Comparison of ENCODE assay signal across 9 cellular contexts in genomic region chr1:17588048-17588781, GRCh38. TPM values are rescaled to one million over a fixed set of nuclear protein-coding genes. Genes with fewer than 3 reads are reported as not detected.
A peak's percentile ranks its signal among the peaks of the same experiment; 100 is the strongest.
DNase-seq lines count a peak whose midpoint lies in the region; ATAC-seq and TF ChIP-seq lines count a peak whose summit lies in the region.
"Had no signal": no experiment of that assay in that cellular context is flagged by ENCODE, and none has a peak within 500 bp of the region (broad histone marks: within the 10 kb centered on the region; RNA-seq: fewer than 3 reads in every experiment).

No MANE protein-coding gene starts in this region.

- H3K36me3 Mint-ChIP-seq in MCF 10A (ENCODE audit: insufficient read depth, unreplicated experiment) (no peaks in the 10 kb centered on the region), type B pancreatic cell (peaks cover 8% of the 10 kb centered on the region)
- H3K36me3 Mint-ChIP-seq: naive B cell had no signal

- H3K79me2 ChIP-seq in Loucy (ENCODE audit: insufficient read depth, low read length) = no peaks in the 10 kb centered on the region

- BruUV-seq in MCF 10A (replicated peaks; lab: Mats Ljungman, UMichigan) = no TSS peak

- no peaks in the 10 kb centered on the region for H3K27me3 Mint-ChIP-seq in MCF 10A (ENCODE audit: insufficient read depth, unreplicated experiment)
- H3K27me3 Mint-ChIP-seq in type B pancreatic cell = no peaks in the 10 kb centered on the region

- CTCF ChIA-PET in MCF 10A (lab: Yijun Ruan, JAX) = interaction anchor here (0.5 kb wide), 1 partner anchor 148 kb away, joined by 5 read pairs; no protein-coding TSS in a partner anchor

- H3K4me3 ChIP-seq in Loucy (ENCODE audit: low read length, poor library complexity, severe bottlenecking) = peak overlapping the region; percentile 56

- H3K27me3 ChIP-seq in Loucy (ENCODE audit: insufficient read depth, low read length, poor library complexity, severe bottlenecking) = no peaks in the 10 kb centered on the region

- peak overlapping the region; percentile 63 for H3K9ac ChIP-seq in Loucy (ENCODE audit: low read depth, low read length, poor library complexity, severe bottlenecking)

- POLR2A ChIA-PET in MCF 10A (lab: Yijun Ruan, JAX) = interaction anchor here (1.4 kb wide), 1 partner anchor 10 kb away, joined by 4 read pairs; no protein-coding TSS in a partner anchor

- H3K36me3 ChIP-seq in Loucy (ENCODE audit: insufficient read depth, low read length) = no peaks in the 10 kb centered on the region

- intact Hi-C loops in MCF 10A (cut with micrococcal nuclease) (loop anchor here (5.0 kb wide), 2 partner anchors 36 to 96 kb away; no protein-coding TSS in a partner anchor), left colon (cut with DNase I, micrococcal nuclease) (no loop called here)

- peak; percentile 54 for DNase-seq in MCF 10A (ENCODE audit: unreplicated experiment)
- DNase-seq in left colon = peak; percentile 85 to 96
- no peak for DNase-seq in type B pancreatic cell (ENCODE audit: extremely low spot score, unreplicated experiment)
- no peak for DNase-seq in activated T-cell treated with anti-CD3 and anti-CD28 coated beads, Interleukin-2, amount 50 U/mL, for 48 hours
- DNase-seq: naive B cell had no signal

- TF ChIP-seq CTCF in Loucy (conservative IDR thresholded peaks at IDR 0.05; ENCODE audit: low read length) = no peak
- TF ChIP-seq CTCF in MCF 10A (IDR thresholded peaks at IDR 0.05; ENCODE audit: unreplicated experiment) = no peak
- TF ChIP-seq CTCF in type B pancreatic cell (conservative IDR thresholded peaks at IDR 0.05) = no peak

- no peak overlapping the region for H2AFZ ChIP-seq in Loucy (ENCODE audit: low read length)

- H3K9me3 ChIP-seq in Loucy (ENCODE audit: insufficient read depth, low read depth, low read length) = no peaks in the 10 kb centered on the region

- no peaks in the 10 kb centered on the region for H3K9me2 ChIP-seq in Loucy (replicated peaks; ENCODE audit: low read depth, low read length)

- H3K4me1 ChIP-seq in Loucy (ENCODE audit: insufficient read depth, low read length, poor library complexity, severe bottlenecking) = peaks cover 40% of the 10 kb centered on the region

- peaks cover 31% of the 10 kb centered on the region for H3K4me1 Mint-ChIP-seq in MCF 10A (ENCODE audit: insufficient read depth, unreplicated experiment)
- peaks cover 44% of the 10 kb centered on the region for H3K4me1 Mint-ChIP-seq in type B pancreatic cell (ENCODE audit: unreplicated experiment)

- H3K4me2 ChIP-seq in Loucy (ENCODE audit: low read depth, low read length, poor library complexity, severe bottlenecking) = peak overlapping the region; percentile 52

- peak overlapping the region; percentile 46 for H3K27ac Mint-ChIP-seq in MCF 10A (ENCODE audit: low read depth, unreplicated experiment)
- peak overlapping the region; percentile 84 for H3K27ac Mint-ChIP-seq in type B pancreatic cell

- H4K20me1 ChIP-seq in Loucy (ENCODE audit: insufficient read depth, low read length, poor library complexity, severe bottlenecking) = no peaks in the 10 kb centered on the region

- H3F3A ChIP-seq in Loucy (ENCODE audit: low read depth) = no peaks in the 10 kb centered on the region

- H3K9me3 Mint-ChIP-seq in MCF 10A (ENCODE audit: unreplicated experiment) = no peaks in the 10 kb centered on the region
- H3K9me3 Mint-ChIP-seq in type B pancreatic cell = no peaks in the 10 kb centered on the region

- peak; percentile 82 for ATAC-seq in left colon
- no peak for ATAC-seq in GM18907 (IDR thresholded peaks at IDR 0.05; ENCODE audit: unreplicated experiment)
- ATAC-seq in GM21515 (IDR thresholded peaks at IDR 0.05; ENCODE audit: unreplicated experiment) = no peak
- ATAC-seq in GM18520 (IDR thresholded peaks at IDR 0.05; ENCODE audit: unreplicated experiment) = no peak

- peak overlapping the region; percentile 63 for H3K4me3 Mint-ChIP-seq in MCF 10A (ENCODE audit: unreplicated experiment)
- H3K4me3 Mint-ChIP-seq in type B pancreatic cell = peak overlapping the region; percentile 47

RNA-seq across cellular contexts. Expression of gene ARHGEF10L, which starts 48.7 kb away (rescaled TPM):
- 5.0 and 12.2 TPM in 2 replicates for total RNA-seq in MCF 10A (2022)
- total RNA-seq in left colon = 100 to 1,000 TPM in 1 of 2 donors, 10 to 100 TPM in 1; 91.0 to 151 TPM
- 36.0 and 48.0 TPM in 2 replicates for total RNA-seq in type B pancreatic cell (ENCODE audit: low replicate concordance)

Comparison
In these comparisons a context has a peak if more than half of its experiments do, and no peak if none do; other contexts are left out.
1. DNase-seq: peak in MCF 10A (single experiment) and left colon (2 of 2); none in type B pancreatic cell (single experiment) and activated T-cell treated with anti-CD3 and anti-CD28 coated beads, Interleukin-2, amount 50 U/mL, for 48 hours (0 of 2).